ENCODE assay signal across 9 cellular contexts in the genomic region with DNA sequence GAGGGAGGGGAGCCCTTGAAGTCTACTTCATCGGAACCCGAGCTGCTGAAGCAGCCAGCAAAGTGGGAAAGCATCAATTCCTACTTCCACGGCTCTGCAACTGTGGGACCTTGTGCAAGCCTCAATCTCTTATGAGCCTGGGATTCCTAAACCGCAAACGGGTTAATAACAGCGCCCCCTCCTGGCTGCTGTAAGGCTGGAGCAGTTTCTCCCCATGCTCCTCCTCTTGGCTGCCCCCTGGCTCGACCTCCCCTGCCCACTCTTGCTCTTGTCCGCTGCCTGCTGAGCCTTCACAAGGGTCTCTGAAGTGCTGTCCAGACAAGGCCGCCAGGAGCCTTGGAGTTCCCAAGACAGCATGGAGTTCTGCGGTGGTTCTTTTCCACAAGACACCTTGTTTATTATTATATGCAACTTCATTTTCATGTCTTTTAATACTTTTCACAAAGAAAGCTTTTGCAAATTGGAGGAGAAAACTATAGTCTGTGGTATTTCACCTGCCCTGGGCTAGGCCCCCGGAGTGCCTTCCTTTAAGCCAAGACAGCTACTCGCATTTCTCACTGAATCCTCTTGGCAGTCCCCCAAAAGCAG.
DNase-seq lines count a peak whose midpoint lies in the region; ATAC-seq, FAIRE-seq and TF ChIP-seq lines count a peak whose summit lies in the region.
"Had no signal": no experiment of that assay in that cellular context is flagged by ENCODE, and none has a peak within 500 bp of the region (broad histone marks: within the 10 kb centered on the region; RNA-seq: fewer than 3 reads in every experiment).

No MANE protein-coding gene starts in this region.

- no peaks in the 10 kb centered on the region for H3K4me1 ChIP-seq in keratinocyte (ENCODE audit: control insufficient read depth, extremely low read depth, insufficient read depth, low read length)
- H3K4me1 ChIP-seq in MM.1S (ENCODE audit: low read length): no peaks in the 10 kb centered on the region

- TF ChIP-seq CTCF in VCaP (conservative IDR thresholded peaks at IDR 0.05): peak; percentile 11; the same call in 1 of the 2 replicates
- peak; percentile 41 to 74 (median 65) for TF ChIP-seq CTCF in keratinocyte (optimal IDR thresholded peaks at IDR 0.05 in 1 of 3, IDR thresholded peaks at IDR 0.05 in 1 of 3, conservative IDR thresholded peaks at IDR 0.05 in 1 of 3; ENCODE audit: extremely low read depth in 1 of 3, insufficient read depth in 2 of 3, low read length in 3 of 3)
- TF ChIP-seq CTCF in MM.1S (IDR thresholded peaks at IDR 0.05; ENCODE audit: low read length): no peak

- H3K27ac ChIP-seq in VCaP (no peak overlapping the region), keratinocyte (ENCODE audit: control insufficient read depth, insufficient read depth, low read length) (no peak overlapping the region), MM.1S (ENCODE audit: low read length) (no peak overlapping the region)
- H3K27ac ChIP-seq: epithelial cell of prostate had no signal

- no peak for FAIRE-seq in keratinocyte (lab: Jason Lieb, UNC)

- H3K27me3 ChIP-seq in keratinocyte (ENCODE audit: control insufficient read depth, extremely low read depth, insufficient read depth, low read length): no peaks in the 10 kb centered on the region
- no peaks in the 10 kb centered on the region for H3K27me3 ChIP-seq in MM.1S (replicated peaks; ENCODE audit: insufficient read depth, low read length)

- H3K9me3 ChIP-seq in keratinocyte (ENCODE audit: control insufficient read depth, low read depth, low read length): no peaks in the 10 kb centered on the region
- H3K9me3 ChIP-seq in MM.1S (replicated peaks; ENCODE audit: insufficient read depth, low read length): no peaks in the 10 kb centered on the region

- H3K4me3 ChIP-seq in keratinocyte (ENCODE audit: control insufficient read depth in 2 of 3, extremely low read depth in 1 of 3, insufficient read depth in 2 of 3, low read depth in 1 of 3, low read length in 3 of 3): no peak overlapping the region
- no peak overlapping the region for H3K4me3 ChIP-seq in MM.1S (ENCODE audit: low read length)

- H3K4me2 ChIP-seq in keratinocyte (ENCODE audit: control insufficient read depth, extremely low read depth, insufficient read depth, low read depth, low read length) (no peak overlapping the region), MM.1S (ENCODE audit: low read depth, low read length) (no peak overlapping the region)

- dilution Hi-C loops in keratinocyte (cut with MboI; ENCODE audit: extremely low pct_ligation_motif_present, low sequenced_read_pairs): no loop called here

- ATAC-seq in GM18867 (IDR thresholded peaks at IDR 0.05; ENCODE audit: unreplicated experiment): peak; percentile 56

- no peaks in the 10 kb centered on the region for H3K9me1 ChIP-seq in keratinocyte (ENCODE audit: control insufficient read depth, extremely low read depth, insufficient read depth, low read length)

- H3K36me3 ChIP-seq in keratinocyte (ENCODE audit: control insufficient read depth in 2 of 2, extremely low read depth in 1 of 2, insufficient read depth in 2 of 2, low read length in 2 of 2) (no peaks in the 10 kb centered on the region), MM.1S (replicated peaks; ENCODE audit: insufficient read depth, low read length) (no peaks in the 10 kb centered on the region)

- no peaks in the 10 kb centered on the region for H3K9me2 ChIP-seq in MM.1S (replicated peaks; ENCODE audit: insufficient read depth, low read length)

- H3K79me2 ChIP-seq in keratinocyte (ENCODE audit: control insufficient read depth, insufficient read depth, low read length): no peaks in the 10 kb centered on the region
- H3K79me2 ChIP-seq in MM.1S (ENCODE audit: low read length): no peaks in the 10 kb centered on the region

- H4K20me1 ChIP-seq in keratinocyte (ENCODE audit: control insufficient read depth, extremely low read depth, insufficient read depth, low read length) (no peaks in the 10 kb centered on the region), MM.1S (ENCODE audit: insufficient read depth, low read length) (no peaks in the 10 kb centered on the region)

- H3K9ac ChIP-seq in keratinocyte (ENCODE audit: control insufficient read depth, extremely low read depth, insufficient read depth, low read length) (no peak overlapping the region), MM.1S (ENCODE audit: low read length) (no peak overlapping the region)

- H2AFZ ChIP-seq in keratinocyte (ENCODE audit: control insufficient read depth, low read length): no peak overlapping the region
- no peak overlapping the region for H2AFZ ChIP-seq in MM.1S (ENCODE audit: low read length)

- DNase-seq in COLO668 (lab: John Stamatoyannopoulos, UW; ENCODE audit: unreplicated experiment) (peak; percentile 39), keratinocyte (ENCODE audit: low read depth, low spot score) (no peak), MM.1S (no peak), NOMO-1 treated with DMSO at 0.1 percent for 48 hours (lab: John Stamatoyannopoulos, UW; ENCODE audit: unreplicated experiment) (no peak), GDM1 (lab: John Stamatoyannopoulos, UW) (no peak), NCI-H146 treated with DMSO at 0.1 percent for 48 hours (lab: John Stamatoyannopoulos, UW; ENCODE audit: unreplicated experiment) (no peak)

- no peaks in the 10 kb centered on the region for H3F3A ChIP-seq in MM.1S (ENCODE audit: insufficient read depth, low read length)
